Comparison of ENCODE assay signal across 8 cellular contexts in genomic region chr6:13924146-13924948, GRCh38. TPM values are rescaled to one million over a fixed set of nuclear protein-coding genes. Genes with fewer than 3 reads are reported as not detected.
DNase-seq lines count a peak whose midpoint lies in the region; ATAC-seq and TF ChIP-seq lines count a peak whose summit lies in the region.

No MANE protein-coding gene starts in this region.

- no peaks in the 10 kb centered on the region for H4K20me1 ChIP-seq in GM23338 (replicated peaks; ENCODE audit: insufficient read depth)

- H3K36me3 Mint-ChIP-seq in GM23338 (ENCODE audit: low read depth) (no peaks in the 10 kb centered on the region), progenitor cell of endocrine pancreas (ENCODE audit: insufficient read depth) (no peaks in the 10 kb centered on the region)

- H3K36me3 ChIP-seq in GM23338 (ENCODE audit: insufficient read depth), result no peaks in the 10 kb centered on the region

- H3K4me1 ChIP-seq in GM23338 (ENCODE audit: insufficient read depth), result peaks cover 20% of the 10 kb centered on the region

- DNase-seq in AG08395 (ENCODE audit: low spot score), result peak; percentile 38
- DNase-seq in GM23338 (ENCODE audit: low spot score), result peak; percentile 81
- DNase-seq in NCI-H748 (lab: John Stamatoyannopoulos, UW; ENCODE audit: unreplicated experiment), result peak; percentile 99
- peak; percentile 19 for DNase-seq in activated gamma-delta T cell treated with Interleukin-2 at 50 U/mL for 16 hours
- DNase-seq in Right ventricle myocardium superior, result peak; percentile 48
- DNase-seq in progenitor cell of endocrine pancreas (ENCODE audit: low spot score, unreplicated experiment), result peak; percentile 55
- DNase-seq in GM13977 (ENCODE audit: low spot score), result no peak

- H3K9me3 Mint-ChIP-seq in GM23338 (no peaks in the 10 kb centered on the region; the same call in 1 of the 3 replicates), progenitor cell of endocrine pancreas (ENCODE audit: low read depth) (no peaks in the 10 kb centered on the region)

- H3K27me3 ChIP-seq in GM23338 (ENCODE audit: insufficient read depth), result peaks cover 37% of the 10 kb centered on the region

- no peak for TF ChIP-seq CTCF in GM23338 (conservative IDR thresholded peaks at IDR 0.05; ENCODE audit: low read depth in 2 of 2)
- no peak for TF ChIP-seq CTCF in progenitor cell of endocrine pancreas (IDR thresholded peaks at IDR 0.05; ENCODE audit: unreplicated experiment)
- no peak for TF ChIP-seq CTCF in GM13977 (IDR thresholded peaks at IDR 0.05; ENCODE audit: extremely low read depth, insufficient read depth, missing control alignments)

- peak overlapping the region; percentile 79 for H3K4me2 ChIP-seq in GM23338

- peak; percentile 83 for ATAC-seq in GM23338
- peak; percentile 58 for ATAC-seq in Right ventricle myocardium superior (ENCODE audit: poor library complexity)
- ATAC-seq in HG03378 (IDR thresholded peaks at IDR 0.05; ENCODE audit: unreplicated experiment), result no peak

- H3K27me3 Mint-ChIP-seq in GM23338 (ENCODE audit: insufficient read depth, low read depth, poor library complexity) (peaks cover 29% of the 10 kb centered on the region), progenitor cell of endocrine pancreas (peaks cover 44% of the 10 kb centered on the region)

- H3K27ac ChIP-seq in GM23338 (ENCODE audit: low read depth), result peak overlapping the region; percentile 68; the same call in 1 of the 2 replicates

- H3K4me1 Mint-ChIP-seq in GM23338 (peaks cover 36% of the 10 kb centered on the region), progenitor cell of endocrine pancreas (ENCODE audit: low read depth) (peaks cover 7% of the 10 kb centered on the region)

- peak overlapping the region; percentile 99 for H2AFZ ChIP-seq in GM23338

- no peaks in the 10 kb centered on the region for H3K9me2 ChIP-seq in GM23338 (ENCODE audit: insufficient read depth)

- H3K4me3 ChIP-seq in GM23338, result peak overlapping the region; percentile 76

- H3K27ac Mint-ChIP-seq in GM23338 (no peak overlapping the region), progenitor cell of endocrine pancreas (peak overlapping the region; percentile 82)

- intact Hi-C loops in Right ventricle myocardium superior (cut with DNase I), result no loop called here

- H3K79me2 ChIP-seq in GM23338 (replicated peaks; ENCODE audit: insufficient read depth), result peaks cover 2% of the 10 kb centered on the region; the same call in 1 of the 2 replicates

- in situ Hi-C loops in GM13977 (cut with MboI; ENCODE audit: low pct_unique_long_range_greater_than_20kb, low sequenced_read_pairs, unreplicated experiment), result no loop called here

- H3K4me3 Mint-ChIP-seq in GM23338, result peak overlapping the region; percentile 88
- peak overlapping the region; percentile 81 for H3K4me3 Mint-ChIP-seq in progenitor cell of endocrine pancreas (ENCODE audit: low read depth)

- peaks cover 3% of the 10 kb centered on the region; the same call in 1 of the 2 replicates for H3F3A ChIP-seq in GM23338 (replicated peaks; ENCODE audit: low read depth)

TF ChIP-seq in GM23338, 12 proteins besides CTCF, POLR2A, EP300 and RAD21 (continues in another document):
- TF ChIP-seq, protein P1, sequence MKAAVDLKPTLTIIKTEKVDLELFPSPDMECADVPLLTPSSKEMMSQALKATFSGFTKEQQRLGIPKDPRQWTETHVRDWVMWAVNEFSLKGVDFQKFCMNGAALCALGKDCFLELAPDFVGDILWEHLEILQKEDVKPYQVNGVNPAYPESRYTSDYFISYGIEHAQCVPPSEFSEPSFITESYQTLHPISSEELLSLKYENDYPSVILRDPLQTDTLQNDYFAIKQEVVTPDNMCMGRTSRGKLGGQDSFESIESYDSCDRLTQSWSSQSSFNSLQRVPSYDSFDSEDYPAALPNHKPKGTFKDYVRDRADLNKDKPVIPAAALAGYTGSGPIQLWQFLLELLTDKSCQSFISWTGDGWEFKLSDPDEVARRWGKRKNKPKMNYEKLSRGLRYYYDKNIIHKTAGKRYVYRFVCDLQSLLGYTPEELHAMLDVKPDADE (IDR thresholded peaks at IDR 0.05), result no peak
- TF ChIP-seq POLR2AphosphoS5 (IDR thresholded peaks at IDR 0.05; ENCODE audit: low read depth) (no peak; the same call in 1 of the 2 replicates), REST (IDR thresholded peaks at IDR 0.05; ENCODE audit: unreplicated experiment) (no peak), NANOG (IDR thresholded peaks at IDR 0.05; ENCODE audit: borderline replicate concordance) (no peak), CREB1 (CRISPR knock-in tag; IDR thresholded peaks at IDR 0.05; ENCODE audit: low read depth) (no peak), STAT1 (IDR thresholded peaks at IDR 0.05; ENCODE audit: unreplicated experiment) (no peak), ZNF331 (CRISPR knock-in tag; IDR thresholded peaks at IDR 0.05; ENCODE audit: low read depth) (no peak)

RNA-seq across cellular contexts. Expression of gene RNF182, which starts 0.4 kb away (rescaled TPM):
- 8.1 and 9.8 TPM in 2 replicates for total RNA-seq in GM23338 (2014; rRNA removed; shearing (Covaris generic))
- 2.4 and 3.2 TPM in 2 replicates for polyA plus RNA-seq in GM23338 (2016; fragmentation: Nextera tagmentation; extraction: Ambion mirVana)
- total RNA-seq in Right ventricle myocardium superior, result not detected
- 1.9 and 2.5 TPM in 2 replicates for total RNA-seq in progenitor cell of endocrine pancreas
